In genomic region chr3:72426618-72427397, GRCh38 we compare ENCODE assay signal across 11 cellular contexts. TPM values are rescaled to one million over a fixed set of nuclear protein-coding genes. Genes with fewer than 3 reads are reported as not detected.
DNase-seq lines count a peak whose midpoint lies in the region; ATAC-seq lines count a peak whose summit lies in the region.
"Had no signal": no experiment of that assay in that cellular context is flagged by ENCODE, and none has a peak within 500 bp of the region (broad histone marks: within the 10 kb centered on the region; RNA-seq: fewer than 3 reads in every experiment).

No MANE protein-coding gene starts in this region.

- H3K27me3 Mint-ChIP-seq in activated naive CD4-positive, alpha-beta T cell treated with anti-CD3 and anti-CD28 coated beads, Interleukin-2, amount 10 ng/mL, durations not matched to agents 7 days and 5 days, result no peaks in the 10 kb centered on the region
- no peaks in the 10 kb centered on the region for H3K27me3 Mint-ChIP-seq in T-helper 1 cell treated with Interleukin-12 subunit alpha and Interleukin-12 subunit beta and Interleukin-4 antibody, amounts not matched to agents 30 μg/mL and 1 μg/mL, for 36 hours (ENCODE audit: low read depth)
- H3K27me3 Mint-ChIP-seq in stimulated activated naive CD8-positive, alpha-beta T cell treated with anti-CD3 and anti-CD28 coated beads, Interleukin-15, Interleukin-2, amounts not matched to agents 100 ng/mL and 50 ng/mL, for 24 hours, result no peaks in the 10 kb centered on the region

- no peak for DNase-seq in activated naive CD4-positive, alpha-beta T cell treated with anti-CD3 and anti-CD28 coated beads, Interleukin-2, amount 10 ng/mL, durations not matched to agents 7 days and 5 days
- no peak for DNase-seq in activated naive CD4-positive, alpha-beta T cell treated with Interleukin-2 at 50 U/mL for 16 hours
- DNase-seq in left ventricle myocardium superior (no peak), NCI-H2171 (lab: John Stamatoyannopoulos, UW) (no peak), DMS 273 treated with DMSO at 0.1 percent for 48 hours (lab: John Stamatoyannopoulos, UW) (no peak)
- DNase-seq: activated CD8-positive, alpha-beta memory T cell treated with anti-CD3 and anti-CD28 coated beads for 24 hours; lower lobe of right lung; NCI-H510A had no signal

- CTCF ChIA-PET in activated naive CD4-positive, alpha-beta T cell treated with anti-CD3 and anti-CD28 coated beads, Interleukin-2, amount 10 ng/mL, durations not matched to agents 7 days and 5 days (lab: Charles Lee), result no interaction called here

- peaks cover 6% of the 10 kb centered on the region for H3K9me3 Mint-ChIP-seq in activated naive CD4-positive, alpha-beta T cell treated with anti-CD3 and anti-CD28 coated beads, Interleukin-2, amount 10 ng/mL, durations not matched to agents 7 days and 5 days
- H3K9me3 Mint-ChIP-seq in T-helper 1 cell treated with Interleukin-12 subunit alpha and Interleukin-12 subunit beta and Interleukin-4 antibody, amounts not matched to agents 30 μg/mL and 1 μg/mL, for 36 hours, result peaks cover 9% of the 10 kb centered on the region
- peaks cover 8% of the 10 kb centered on the region for H3K9me3 Mint-ChIP-seq in stimulated activated naive CD8-positive, alpha-beta T cell treated with anti-CD3 and anti-CD28 coated beads, Interleukin-15, Interleukin-2, amounts not matched to agents 100 ng/mL and 50 ng/mL, for 24 hours

- peaks cover 45% of the 10 kb centered on the region for H3K4me1 Mint-ChIP-seq in activated naive CD4-positive, alpha-beta T cell treated with anti-CD3 and anti-CD28 coated beads, Interleukin-2, amount 10 ng/mL, durations not matched to agents 7 days and 5 days
- H3K4me1 Mint-ChIP-seq in T-helper 1 cell treated with Interleukin-12 subunit alpha and Interleukin-12 subunit beta and Interleukin-4 antibody, amounts not matched to agents 30 μg/mL and 1 μg/mL, for 36 hours (ENCODE audit: low read depth), result peaks cover 47% of the 10 kb centered on the region
- H3K4me1 Mint-ChIP-seq in stimulated activated naive CD8-positive, alpha-beta T cell treated with anti-CD3 and anti-CD28 coated beads, Interleukin-15, Interleukin-2, amounts not matched to agents 100 ng/mL and 50 ng/mL, for 24 hours (ENCODE audit: low read depth), result peaks cover 94% of the 10 kb centered on the region

- H3K36me3 Mint-ChIP-seq in activated naive CD4-positive, alpha-beta T cell treated with anti-CD3 and anti-CD28 coated beads, Interleukin-2, amount 10 ng/mL, durations not matched to agents 7 days and 5 days, result peaks cover 21% of the 10 kb centered on the region
- peaks cover 22% of the 10 kb centered on the region for H3K36me3 Mint-ChIP-seq in T-helper 1 cell treated with Interleukin-12 subunit alpha and Interleukin-12 subunit beta and Interleukin-4 antibody, amounts not matched to agents 30 μg/mL and 1 μg/mL, for 36 hours (ENCODE audit: low read depth)
- peaks cover 52% of the 10 kb centered on the region for H3K36me3 Mint-ChIP-seq in stimulated activated naive CD8-positive, alpha-beta T cell treated with anti-CD3 and anti-CD28 coated beads, Interleukin-15, Interleukin-2, amounts not matched to agents 100 ng/mL and 50 ng/mL, for 24 hours (ENCODE audit: low read depth)

- intact Hi-C loops in left ventricle myocardium superior (cut with micrococcal nuclease), result no loop called here

- H3K4me3 Mint-ChIP-seq in activated naive CD4-positive, alpha-beta T cell treated with anti-CD3 and anti-CD28 coated beads, Interleukin-2, amount 10 ng/mL, durations not matched to agents 7 days and 5 days, result no peak overlapping the region
- peak overlapping the region; percentile 59 for H3K4me3 Mint-ChIP-seq in T-helper 1 cell treated with Interleukin-12 subunit alpha and Interleukin-12 subunit beta and Interleukin-4 antibody, amounts not matched to agents 30 μg/mL and 1 μg/mL, for 36 hours
- peak overlapping the region; percentile 63 for H3K4me3 Mint-ChIP-seq in stimulated activated naive CD8-positive, alpha-beta T cell treated with anti-CD3 and anti-CD28 coated beads, Interleukin-15, Interleukin-2, amounts not matched to agents 100 ng/mL and 50 ng/mL, for 24 hours

- peak overlapping the region; percentile 6 for H3K27ac Mint-ChIP-seq in activated naive CD4-positive, alpha-beta T cell treated with anti-CD3 and anti-CD28 coated beads, Interleukin-2, amount 10 ng/mL, durations not matched to agents 7 days and 5 days
- peak overlapping the region; percentile 86 for H3K27ac Mint-ChIP-seq in T-helper 1 cell treated with Interleukin-12 subunit alpha and Interleukin-12 subunit beta and Interleukin-4 antibody, amounts not matched to agents 30 μg/mL and 1 μg/mL, for 36 hours
- peak overlapping the region; percentile 93 for H3K27ac Mint-ChIP-seq in stimulated activated naive CD8-positive, alpha-beta T cell treated with anti-CD3 and anti-CD28 coated beads, Interleukin-15, Interleukin-2, amounts not matched to agents 100 ng/mL and 50 ng/mL, for 24 hours

- ATAC-seq in HG02870 (IDR thresholded peaks at IDR 0.05; ENCODE audit: unreplicated experiment) (peak; percentile 85), left ventricle myocardium superior (no peak)
- ATAC-seq: lower lobe of right lung had no signal

RNA-seq across cellular contexts. Expression of gene RYBP, which starts 19.6 kb away (rescaled TPM):
- 6.5 TPM for total RNA-seq in left ventricle myocardium superior

Comparison
In these comparisons a context has a peak if more than half of its experiments do, and no peak if none do; other contexts are left out.
1. H3K27ac Mint-ChIP-seq: peak in every context shown above with its lines; median percentile 93 in stimulated activated naive CD8-positive, alpha-beta T cell treated with anti-CD3 and anti-CD28 coated beads, Interleukin-15, Interleukin-2, amounts not matched to agents 100 ng/mL and 50 ng/mL, for 24 hours; 86 in T-helper 1 cell treated with Interleukin-12 subunit alpha and Interleukin-12 subunit beta and Interleukin-4 antibody, amounts not matched to agents 30 μg/mL and 1 μg/mL, for 36 hours; 6 in activated naive CD4-positive, alpha-beta T cell treated with anti-CD3 and anti-CD28 coated beads, Interleukin-2, amount 10 ng/mL, durations not matched to agents 7 days and 5 days.